Comparison of ENCODE assay signal across 12 cellular contexts in genomic region chr1:168945870-168946269, GRCh38.
DNase-seq lines count a peak whose midpoint lies in the region; ATAC-seq, FAIRE-seq and TF ChIP-seq lines count a peak whose summit lies in the region.
"Had no signal": no experiment of that assay in that cellular context is flagged by ENCODE, and none has a peak within 500 bp of the region (broad histone marks: within the 10 kb centered on the region; RNA-seq: fewer than 3 reads in every experiment).

No MANE protein-coding gene starts in this region.

- ATAC-seq in HepG2, result peak; percentile 66; the same call in 2 of the 3 replicates
- no peak for ATAC-seq in HG02588 (IDR thresholded peaks at IDR 0.05; ENCODE audit: unreplicated experiment)

- H4K20me1 ChIP-seq in HepG2 (ENCODE audit: insufficient read depth, low read length), result no peaks in the 10 kb centered on the region

- TF ChIP-seq CTCF in epithelial cell of proximal tubule (conservative IDR thresholded peaks at IDR 0.05; ENCODE audit: low read depth, low read length), result no peak
- no peak for TF ChIP-seq CTCF in HepG2 (CRISPR knock-in tag; IDR thresholded peaks at IDR 0.05)
- no peak for TF ChIP-seq CTCF in retinal pigment epithelial cell (conservative IDR thresholded peaks at IDR 0.05; ENCODE audit: low read depth, low read length)

- H3K27ac ChIP-seq in HepG2 (ENCODE audit: extremely low read length, insufficient read depth, low read length), result no peak overlapping the region
- H3K27ac ChIP-seq: uterus had no signal

- peak; percentile 32 for DNase-seq in M059J (ENCODE audit: low read depth)
- DNase-seq in epithelial cell of proximal tubule (ENCODE audit: low read depth), result peak; percentile 30
- DNase-seq in HepG2 (ENCODE audit: low spot score), result peak; percentile 5
- DNase-seq in retinal pigment epithelial cell (ENCODE audit: low read depth), result peak; percentile 78
- no peak for DNase-seq in NK-92 (lab: John Stamatoyannopoulos, UW; ENCODE audit: unreplicated experiment)
- no peak for DNase-seq in central memory CD4-positive, alpha-beta T cell
- no peak for DNase-seq in KG1 (lab: John Stamatoyannopoulos, UW)
- DNase-seq: activated CD4-positive, CD25-positive, alpha-beta regulatory T cell treated with anti-CD3 and anti-CD28 coated beads, Interleukin-2, amount 50 U/mL, for 72 hours; NCI-H446 treated with DMSO at 0.1 percent for 48 hours had no signal

- TF ChIP-seq POLR2A in HepG2 (IDR thresholded peaks at IDR 0.05; ENCODE audit: insufficient read depth in 1 of 2, low read depth in 2 of 2, low read length in 2 of 2), result no peak

- WGBS in HepG2 (ENCODE audit: low lambda C conversion rate), result 11% methylated on average over 3 of the region's 3 CpGs

- no peak overlapping the region for H3K4me2 ChIP-seq in HepG2 (ENCODE audit: low read depth, low read length)

- intact Hi-C loops in HepG2 (cut with micrococcal nuclease; ENCODE audit: unreplicated experiment), result loop anchor here (1.0 kb wide), 1 partner anchor 25 kb away; no protein-coding TSS in a partner anchor

- no peak for TF ChIP-seq RAD21 in HepG2 (CRISPR knock-in tag; IDR thresholded peaks at IDR 0.05)

- no peak for FAIRE-seq in HepG2 (lab: Jason Lieb, UNC)
- FAIRE-seq: D721Med had no signal

- H3K27me3 ChIP-seq in HepG2 (ENCODE audit: control insufficient read depth in 1 of 2, insufficient read depth in 2 of 2, low read length in 2 of 2), result no peaks in the 10 kb centered on the region; a peak in 1 of 5 replicates
- H3K27me3 ChIP-seq: uterus had no signal

- CTCF ChIA-PET in HepG2 (lab: Yijun Ruan, JAX; ENCODE audit: low intra/inter-chr PET ratio, low total read pairs), result no interaction called here

- H2AFZ ChIP-seq in HepG2 (ENCODE audit: low read length), result no peak overlapping the region

- H3K9me3 ChIP-seq in HepG2 (ENCODE audit: low read length), result no peaks in the 10 kb centered on the region
- H3K9me3 ChIP-seq: uterus had no signal

- no peaks in the 10 kb centered on the region for H3K79me2 ChIP-seq in HepG2 (ENCODE audit: insufficient read depth, low read length)

- no peak overlapping the region for H3K9ac ChIP-seq in HepG2 (ENCODE audit: insufficient read depth, low read depth, low read length)

- H3K4me3 ChIP-seq in epithelial cell of proximal tubule (ENCODE audit: low read depth, low read length) (no peak overlapping the region), HepG2 (replicated peaks in 1 of 3; ENCODE audit: insufficient read depth in 1 of 3, low read depth in 2 of 3, low read length in 3 of 3) (no peak overlapping the region), retinal pigment epithelial cell (ENCODE audit: low read length) (no peak overlapping the region)
- H3K4me3 ChIP-seq: uterus had no signal

- H3K4me1 ChIP-seq in HepG2 (ENCODE audit: insufficient read depth, low read length), result no peaks in the 10 kb centered on the region
- H3K4me1 ChIP-seq: uterus had no signal

- H3K36me3 ChIP-seq in HepG2 (replicated peaks in 1 of 2; ENCODE audit: control insufficient read depth in 1 of 2, insufficient read depth in 2 of 2, low read length in 2 of 2), result no peaks in the 10 kb centered on the region
- H3K36me3 ChIP-seq: uterus had no signal

- BruUV-seq in HepG2 (replicated peaks; lab: Mats Ljungman, UMichigan), result no TSS peak

- POLR2A ChIA-PET in HepG2 (lab: Yijun Ruan, JAX), result no interaction called here

- in situ Hi-C loops in HepG2 (cut with HindIII; ENCODE audit: extremely low pct_ligation_motif_present, low pct_unique_long_range_greater_than_20kb), result no loop called here

- TF ChIP-seq EP300 in HepG2 (IDR thresholded peaks at IDR 0.05; ENCODE audit: low read depth in 2 of 2, low read length in 2 of 2) (no peak), HepG2 (CRISPR knock-in tag; IDR thresholded peaks at IDR 0.05; ENCODE audit: borderline replicate concordance) (no peak)

TF ChIP-seq in HepG2, 621 proteins besides CTCF, POLR2A, EP300 and RAD21:
- TF ChIP-seq NRL (CRISPR knock-in tag; IDR thresholded peaks at IDR 0.05; ENCODE audit: borderline replicate concordance), result no peak
- no peak for TF ChIP-seq NPAS2 (CRISPR knock-in tag; IDR thresholded peaks at IDR 0.05; ENCODE audit: borderline replicate concordance)
- no peak for TF ChIP-seq YY1 (IDR thresholded peaks at IDR 0.05; ENCODE audit: insufficient read depth, insufficient replicate concordance, low read depth, low read length)
- TF ChIP-seq BORCS8-MEF2B (CRISPR knock-in tag; IDR thresholded peaks at IDR 0.05), result no peak
- TF ChIP-seq MAX (IDR thresholded peaks at IDR 0.05), result no peak
- TF ChIP-seq ZNF660 (CRISPR knock-in tag; IDR thresholded peaks at IDR 0.05; ENCODE audit: borderline replicate concordance, low read depth), result no peak
- TF ChIP-seq ZNF350 (CRISPR knock-in tag; IDR thresholded peaks at IDR 0.05; ENCODE audit: borderline replicate concordance, low read depth), result no peak
- no peak for TF ChIP-seq ZNF326 (CRISPR knock-in tag; IDR thresholded peaks at IDR 0.05; ENCODE audit: borderline replicate concordance)

Comparison
In these comparisons a context has a peak if more than half of its experiments do, and no peak if none do; other contexts are left out.
1. DNase-seq: peak in M059J (single experiment), epithelial cell of proximal tubule (single experiment), HepG2 (single experiment) and retinal pigment epithelial cell (single experiment); none in NK-92 (single experiment), central memory CD4-positive, alpha-beta T cell (single experiment) and KG1 (single experiment).